Comparison of ENCODE assay signal across 8 cellular contexts in genomic region chr12:3838731-3839548, GRCh38. TPM values are rescaled to one million over a fixed set of nuclear protein-coding genes. Genes with fewer than 3 reads are reported as not detected.
A peak's percentile ranks its signal among the peaks of the same experiment; 100 is the strongest.
DNase-seq lines count a peak whose midpoint lies in the region; ATAC-seq and TF ChIP-seq lines count a peak whose summit lies in the region.
"Not testable (repeated sequence)": the region's sequence is repeated elsewhere in the genome, so short reads cannot be mapped to it uniquely, and the experiment has no call there.

No MANE protein-coding gene starts in this region.

- H3K27ac Mint-ChIP-seq in CD4-positive, alpha-beta T cell, result peak overlapping the region; percentile 81
- H3K27ac Mint-ChIP-seq in activated B cell treated with CpG ODN at 0.5 μM for 24 hours, result peak overlapping the region; percentile 88
- peak overlapping the region; percentile 77 for H3K27ac Mint-ChIP-seq in activated T-cell treated with anti-CD3 and anti-CD28 coated beads, Interleukin-2, amount 50 U/mL, for 24 hours

- H3K4me3 Mint-ChIP-seq in CD4-positive, alpha-beta T cell, result peak overlapping the region; percentile 86
- peak overlapping the region; percentile 83 for H3K4me3 Mint-ChIP-seq in activated B cell treated with CpG ODN at 0.5 μM for 24 hours
- H3K4me3 Mint-ChIP-seq in activated T-cell treated with anti-CD3 and anti-CD28 coated beads, Interleukin-2, amount 50 U/mL, for 24 hours, result peak overlapping the region; percentile 49

- not testable (repeated sequence) for TF ChIP-seq POLR2A in body of pancreas (IDR thresholded peaks at IDR 0.05)

- ATAC-seq in CD4-positive, alpha-beta T cell (ENCODE audit: poor library complexity), result peak; percentile 65
- ATAC-seq in GM21447 (IDR thresholded peaks at IDR 0.05; ENCODE audit: unreplicated experiment), result peak; percentile 64
- peak; percentile 78 for ATAC-seq in activated B cell treated with CpG ODN at 0.5 μM for 24 hours (ENCODE audit: low read depth)
- peak; percentile 58 for ATAC-seq in body of pancreas
- not testable (repeated sequence) for ATAC-seq in Right ventricle myocardium superior (ENCODE audit: poor library complexity)

- WGBS in body of pancreas, 2 donors, result 77 to 89% methylated on average over 80 to 95 of the region's 98 CpGs

- not testable (repeated sequence) for TF ChIP-seq CTCF in CD4-positive, alpha-beta T cell (IDR thresholded peaks at IDR 0.05); activated B cell treated with CpG ODN at 0.5 μM for 24 hours (IDR thresholded peaks at IDR 0.05); body of pancreas (IDR thresholded peaks at IDR 0.05)

- peaks cover 72% of the 10 kb centered on the region for H3K36me3 Mint-ChIP-seq in CD4-positive, alpha-beta T cell (ENCODE audit: low read depth)
- peaks cover 18% of the 10 kb centered on the region for H3K36me3 Mint-ChIP-seq in activated B cell treated with CpG ODN at 0.5 μM for 24 hours (ENCODE audit: low read depth)
- H3K36me3 Mint-ChIP-seq in activated T-cell treated with anti-CD3 and anti-CD28 coated beads, Interleukin-2, amount 50 U/mL, for 24 hours (ENCODE audit: low read depth), result peaks cover 32% of the 10 kb centered on the region

- DNase-seq in CD4-positive, alpha-beta T cell, result peak in 4 of 10 experiments; percentile 1 to 38 (median 18)
- DNase-seq in activated B cell treated with CpG ODN at 0.5 μM for 24 hours (peak; percentile 41), Right ventricle myocardium superior (peak; percentile 44), retina (peak; percentile 31)
- DNase-seq in activated T-cell treated with anti-CD3 and anti-CD28 coated beads, Interleukin-2, amount 50 U/mL, for 24 hours, result peak; percentile 63
- DNase-seq in body of pancreas, result not testable (repeated sequence)
- peak; percentile 6 to 43 for DNase-seq in stimulated activated CD8-positive, alpha-beta memory T cell treated with anti-CD3 and anti-CD28 coated beads, Interleukin-4, amount 100 ng/mL, for 4 hours (ENCODE audit: low read depth in 2 of 2, low spot score in 1 of 2)

- POLR2A ChIA-PET in CD4-positive, alpha-beta T cell (lab: Charles Lee); activated B cell treated with CpG ODN at 0.5 μM for 24 hours (lab: Charles Lee): not testable (repeated sequence)

- intact Hi-C loops in CD4-positive, alpha-beta T cell (cut with DNase I, micrococcal nuclease); body of pancreas (cut with DNase I); Right ventricle myocardium superior (cut with DNase I): not testable (repeated sequence)
- intact Hi-C loops in activated B cell treated with CpG ODN at 0.5 μM for 24 hours (cut with micrococcal nuclease), result loop anchor here (1.0 kb wide), 1 partner anchor 34 kb away; the partner anchor contains the start of gene PARP11

- H3K4me3 ChIP-seq in body of pancreas, result not testable (repeated sequence)

- H3K27ac ChIP-seq in CD4-positive, alpha-beta T cell (ENCODE audit: low read depth, low read length); body of pancreas: not testable (repeated sequence)

- peaks cover 70% of the 10 kb centered on the region for H3K4me1 Mint-ChIP-seq in CD4-positive, alpha-beta T cell (ENCODE audit: low read depth)
- peaks cover 48% of the 10 kb centered on the region for H3K4me1 Mint-ChIP-seq in activated B cell treated with CpG ODN at 0.5 μM for 24 hours
- peaks cover 59% of the 10 kb centered on the region for H3K4me1 Mint-ChIP-seq in activated T-cell treated with anti-CD3 and anti-CD28 coated beads, Interleukin-2, amount 50 U/mL, for 24 hours (ENCODE audit: low read depth)

- CTCF ChIA-PET in CD4-positive, alpha-beta T cell (lab: Charles Lee); activated B cell treated with CpG ODN at 0.5 μM for 24 hours (lab: Charles Lee): not testable (repeated sequence)

- H3K36me3 ChIP-seq in body of pancreas (replicated peaks in 1 of 2; ENCODE audit: insufficient read depth in 1 of 2, low read depth in 2 of 2), result not testable (repeated sequence)

- not testable (repeated sequence) for H3K4me1 ChIP-seq in body of pancreas

- not testable (repeated sequence) for H3K27me3 Mint-ChIP-seq in CD4-positive, alpha-beta T cell; activated B cell treated with CpG ODN at 0.5 μM for 24 hours; activated T-cell treated with anti-CD3 and anti-CD28 coated beads, Interleukin-2, amount 50 U/mL, for 24 hours

- H3K9me3 Mint-ChIP-seq in CD4-positive, alpha-beta T cell; activated B cell treated with CpG ODN at 0.5 μM for 24 hours; activated T-cell treated with anti-CD3 and anti-CD28 coated beads, Interleukin-2, amount 50 U/mL, for 24 hours: not testable (repeated sequence)

- H3K9me3 ChIP-seq in CD4-positive, alpha-beta T cell (ENCODE audit: control insufficient read depth, low read length); body of pancreas: not testable (repeated sequence)

- H3K27me3 ChIP-seq in CD4-positive, alpha-beta T cell (ENCODE audit: control insufficient read depth, insufficient read depth, low read length); body of pancreas: not testable (repeated sequence)

RNA-seq across cellular contexts. Expression of gene PARP11, which starts 34.3 kb away (rescaled TPM):
- total RNA-seq in CD4-positive, alpha-beta T cell, result 10 to 100 TPM; 13.4 TPM
- 21.4 and 27.2 TPM in 2 replicates for total RNA-seq in activated B cell treated with CpG ODN at 0.5 μM for 24 hours
- total RNA-seq in body of pancreas, result 1 to 10 TPM; 2.3 to 3.3 TPM
- 4.9 TPM for total RNA-seq in Right ventricle myocardium superior
